35 cellular contexts compared by ENCODE assay signal in genomic region chr3:169722715-169723114, GRCh38. TPM values are rescaled to one million over a fixed set of nuclear protein-coding genes. Genes with fewer than 3 reads are reported as not detected.
"Had no signal": no experiment of that assay in that cellular context is flagged by ENCODE, and none has a peak within 500 bp of the region (broad histone marks: within the 10 kb centered on the region; RNA-seq: fewer than 3 reads in every experiment).

No MANE protein-coding gene starts in this region.

- H3K36me3 ChIP-seq: adrenal gland, cardiac muscle cell, colonic mucosa, esophagus muscularis mucosa, gastrocnemius medialis, heart left ventricle had no signal

- FAIRE-seq: endometrium had no signal

- DNase-seq: activated CD4-positive, alpha-beta memory T cell treated with anti-CD3 and anti-CD28 coated beads for 36 hours; activated CD4-positive, alpha-beta T cell treated with anti-CD3 and anti-CD28 coated beads for 48 hours; activated CD4-positive, alpha-beta T cell treated with anti-CD3 and anti-CD28 coated beads, Interleukin-2, amount 50 U/mL, for 1 hour; activated CD4-positive, CD25-positive, alpha-beta regulatory T cell; activated CD4-positive, CD25-positive, alpha-beta regulatory T cell treated with anti-CD3 and anti-CD28 coated beads, Interleukin-2, amount 50 U/mL, for 72 hours; activated CD8-positive, alpha-beta memory T cell treated with anti-CD3 and anti-CD28 coated beads, Interleukin-2, amount 10 ng/mL, durations not matched to agents 7 days and 5 days; activated CD8-positive, alpha-beta memory T cell treated with anti-CD3 and anti-CD28 coated beads, Interleukin-2, amount 50 U/mL, for 4 hours; activated CD8-positive, alpha-beta T cell treated with anti-CD3 and anti-CD28 coated beads, Interleukin-2, amount 10 ng/mL, durations not matched to agents 7 days and 5 days; activated effector memory CD4-positive, alpha-beta T cell treated with anti-CD3 and anti-CD28 coated beads, Interleukin-2, amount 50 U/mL, for 16 hours; activated naive CD4-positive, alpha-beta T cell treated with anti-CD3 and anti-CD28 coated beads for 36 hours; activated naive CD8-positive, alpha-beta T cell treated with anti-CD3 and anti-CD28 coated beads for 36 hours; activated naive CD8-positive, alpha-beta T cell treated with anti-CD3 and anti-CD28 coated beads, Interleukin-2, amount 50 U/mL, for 24 hours; activated T-cell treated with anti-CD3 and anti-CD28 coated beads, Interleukin-2, amount 50 U/mL, for 1 hour; activated T-cell treated with anti-CD3 and anti-CD28 coated beads, Interleukin-2, amount 50 U/mL, for 48 hours; adrenal gland; amygdala; aorta; body of pancreas; central memory CD4-positive, alpha-beta T cell; cerebellar nuclear complex; colonic mucosa; effector CD8-positive, alpha-beta T cell; erythroblast; foreskin keratinocyte; gastrocnemius medialis; glutamatergic neuron; heart left ventricle; T-helper 2 cell had no signal

- H3K27me3 ChIP-seq: adrenal gland, body of pancreas, cardiac muscle cell, colonic mucosa, esophagus muscularis mucosa, gastrocnemius medialis, heart left ventricle had no signal

- H3K4me1 ChIP-seq: adrenal gland, body of pancreas, colonic mucosa, esophagus muscularis mucosa, foreskin keratinocyte, gastrocnemius medialis, heart left ventricle had no signal

- ATAC-seq: activated CD8-positive, alpha-beta memory T cell treated with anti-CD3 and anti-CD28 coated beads, Interleukin-2, amount 10 ng/mL, durations not matched to agents 7 days and 5 days; activated CD8-positive, alpha-beta T cell treated with anti-CD3 and anti-CD28 coated beads, Interleukin-2, amount 10 ng/mL, durations not matched to agents 7 days and 5 days; activated naive CD8-positive, alpha-beta T cell treated with anti-CD3 and anti-CD28 coated beads, Interleukin-2, amount 50 U/mL, for 24 hours; body of pancreas; foreskin keratinocyte; gastrocnemius medialis; heart left ventricle had no signal

- H3K9me3 ChIP-seq: adrenal gland, body of pancreas, colonic mucosa, esophagus muscularis mucosa, gastrocnemius medialis, heart left ventricle had no signal

- H3K27ac ChIP-seq: adrenal gland, body of pancreas, cardiac muscle cell, colonic mucosa, esophagus muscularis mucosa, foreskin keratinocyte, gastrocnemius medialis, heart left ventricle had no signal

- H3K4me3 ChIP-seq: adrenal gland, body of pancreas, cardiac muscle cell, colonic mucosa, esophagus muscularis mucosa, gastrocnemius medialis, heart left ventricle had no signal

RNA-seq across cellular contexts. Expression of gene TERC, which starts 42.1 kb away (rescaled TPM):
- polyA plus RNA-seq: adrenal gland, aorta, cardiac muscle cell, foreskin keratinocyte, heart left ventricle had no signal

RNA-seq across cellular contexts. Expression of gene MECOM, which starts 59.2 kb away (rescaled TPM):
- total RNA-seq: activated CD4-positive, alpha-beta memory T cell treated with anti-CD3 and anti-CD28 coated beads for 36 hours; activated CD8-positive, alpha-beta memory T cell treated with anti-CD3 and anti-CD28 coated beads for 36 hours; activated CD8-positive, alpha-beta memory T cell treated with anti-CD3 and anti-CD28 coated beads, Interleukin-2, amount 10 ng/mL, durations not matched to agents 7 days and 5 days; activated CD8-positive, alpha-beta T cell treated with anti-CD3 and anti-CD28 coated beads, Interleukin-2, amount 10 ng/mL, durations not matched to agents 7 days and 5 days; activated naive CD4-positive, alpha-beta T cell treated with anti-CD3 and anti-CD28 coated beads for 36 hours; activated naive CD8-positive, alpha-beta T cell treated with anti-CD3 and anti-CD28 coated beads for 36 hours; activated T-helper 1 cell treated with anti-CD3 and anti-CD28 coated beads, Interleukin-12 subunit alpha, Interleukin-12 subunit beta, Interleukin-2, Interleukin-4 antibody, amounts not matched to agents 30 ng/mL and 10 ng/mL and 1 ng/mL, durations not matched to agents 14 hours and 24 hours and 36 hours; activated T-helper 2 cell treated with anti-CD3 and anti-CD28 coated beads, Interferon-gamma antibody, Interleukin-2, Interleukin-4, amounts not matched to agents 10 μg/mL and 5 μg/mL and 100 μg/mL, durations not matched to agents 14 hours and 24 hours and 36 hours; T-helper 1 cell treated with Interleukin-12 subunit alpha and Interleukin-12 subunit beta and Interleukin-4 antibody, amounts not matched to agents 30 ng/mL and 1 ng/mL, for 36 hours had no signal
